In genomic region chr5:131416729-131417128, GRCh38 we compare ENCODE assay signal across 8 cellular contexts.
DNase-seq lines count a peak whose midpoint lies in the region; ATAC-seq, FAIRE-seq and TF ChIP-seq lines count a peak whose summit lies in the region.

No MANE protein-coding gene starts in this region.

- no peak for FAIRE-seq in RCC 7860 (lab: Jason Lieb, UNC)

- no peaks in the 10 kb centered on the region for H3K4me1 ChIP-seq in endodermal cell (ENCODE audit: control insufficient read depth, insufficient read depth, low read length)

- H3K4me3 ChIP-seq in endodermal cell (ENCODE audit: low read length) = no peak overlapping the region

- no peak overlapping the region for H3K27ac ChIP-seq in endodermal cell (ENCODE audit: low read depth, low read length)

- H3K9me3 Mint-ChIP-seq in central memory CD8-positive, alpha-beta T cell = no peaks in the 10 kb centered on the region
- H3K9me3 Mint-ChIP-seq in endodermal cell = no peaks in the 10 kb centered on the region

- H3K9me3 ChIP-seq in endodermal cell (ENCODE audit: control insufficient read depth, low read length) = no peaks in the 10 kb centered on the region

- H3K27me3 ChIP-seq in endodermal cell (ENCODE audit: control insufficient read depth, insufficient read depth, low read length, poor library complexity, severe bottlenecking) = no peaks in the 10 kb centered on the region

- H3K36me3 ChIP-seq in endodermal cell (ENCODE audit: control insufficient read depth, insufficient read depth, low read length) = peaks cover 16% of the 10 kb centered on the region

- H3K9ac ChIP-seq in endodermal cell (ENCODE audit: extremely low read depth, low read length, poor library complexity, severe bottlenecking) = no peak overlapping the region

- no peak for TF ChIP-seq CTCF in endodermal cell (conservative IDR thresholded peaks at IDR 0.05)

- peak overlapping the region; percentile 43 for H3K4me3 Mint-ChIP-seq in central memory CD8-positive, alpha-beta T cell
- H3K4me3 Mint-ChIP-seq in endodermal cell = no peak overlapping the region

- DNase-seq in central memory CD8-positive, alpha-beta T cell (ENCODE audit: low spot score in 2 of 2) = no peak
- DNase-seq in AG08395 (ENCODE audit: low spot score) = no peak
- DNase-seq in endodermal cell = no peak
- no peak for DNase-seq in RCC 7860 (ENCODE audit: low spot score)

- H3K4me1 Mint-ChIP-seq in central memory CD8-positive, alpha-beta T cell = peaks cover 29% of the 10 kb centered on the region
- peaks cover 1% of the 10 kb centered on the region for H3K4me1 Mint-ChIP-seq in endodermal cell

- H3K27ac Mint-ChIP-seq in central memory CD8-positive, alpha-beta T cell (ENCODE audit: low read depth) = peak overlapping the region; percentile 74
- no peak overlapping the region for H3K27ac Mint-ChIP-seq in endodermal cell

- H3K27me3 Mint-ChIP-seq in central memory CD8-positive, alpha-beta T cell = no peaks in the 10 kb centered on the region
- no peaks in the 10 kb centered on the region for H3K27me3 Mint-ChIP-seq in endodermal cell (ENCODE audit: insufficient read depth)

- peaks cover 24% of the 10 kb centered on the region for H3K36me3 Mint-ChIP-seq in central memory CD8-positive, alpha-beta T cell (ENCODE audit: insufficient read depth)
- peaks cover 18% of the 10 kb centered on the region for H3K36me3 Mint-ChIP-seq in endodermal cell (ENCODE audit: low read depth)

- WGBS in endodermal cell (ENCODE audit: insufficient coverage in 1 of 2, insufficient read length in 1 of 2), 2 experiments = 94% methylated on average over 3 of the region's 3 CpGs; no CpG with 5 or more reads in 1 of the 2 experiments

- peak; percentile 83 for ATAC-seq in GM18520 (IDR thresholded peaks at IDR 0.05; ENCODE audit: unreplicated experiment)
- peak; percentile 79 for ATAC-seq in GM21390 (IDR thresholded peaks at IDR 0.05; ENCODE audit: unreplicated experiment)
- ATAC-seq in HG03139 (IDR thresholded peaks at IDR 0.05; ENCODE audit: unreplicated experiment) = peak; percentile 54
- ATAC-seq in central memory CD8-positive, alpha-beta T cell (replicated peaks; ENCODE audit: extremely low read depth, poor library complexity, severe bottlenecking) = no peak
- ATAC-seq in esophagus mucosa = no peak

Comparison
In these comparisons a context has a peak if more than half of its experiments do, and no peak if none do; other contexts are left out.
1. ATAC-seq: peak in GM18520 (single experiment), GM21390 (single experiment) and HG03139 (single experiment); none in central memory CD8-positive, alpha-beta T cell (single experiment) and esophagus mucosa (single experiment).